In the genomic region with DNA sequence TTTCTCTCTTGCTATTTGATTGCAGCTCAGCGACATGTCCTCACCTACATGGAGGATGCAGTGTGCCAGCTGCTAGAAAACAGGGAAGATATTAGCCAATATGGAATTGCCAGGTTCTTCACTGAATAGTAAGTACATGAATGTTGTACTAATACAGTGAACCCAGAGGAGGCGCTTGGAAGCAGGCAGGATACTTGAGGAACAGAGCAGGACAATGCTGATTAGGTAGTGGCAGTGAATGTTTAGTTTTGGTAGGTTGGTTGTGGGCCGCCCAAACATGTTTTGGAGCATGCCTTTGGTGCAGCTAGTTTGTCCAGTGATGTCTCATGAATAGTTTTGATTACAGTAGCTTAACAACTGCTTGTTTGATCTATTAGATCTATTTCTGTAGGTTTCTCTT, we compare ENCODE assay signal across 1 cellular context.
TF ChIP-seq lines count a peak whose summit lies in the region.

No MANE protein-coding gene starts in this region.

TF ChIP-seq in H1, 55 proteins besides CTCF, POLR2A, EP300 and RAD21 (continued from another document):
- TF ChIP-seq USF2 (IDR thresholded peaks at IDR 0.05; ENCODE audit: low read length) (no peak), POU5F1 (IDR thresholded peaks at IDR 0.05; ENCODE audit: low read depth, low read length) (no peak), SP1 (IDR thresholded peaks at IDR 0.05; ENCODE audit: low read depth, low read length) (no peak), CREB1 (IDR thresholded peaks at IDR 0.05) (no peak), CTBP2 (IDR thresholded peaks at IDR 0.05; ENCODE audit: borderline replicate concordance, insufficient read depth, insufficient read length, low read length) (no peak), SRF (IDR thresholded peaks at IDR 0.05; ENCODE audit: low read depth, low read length) (no peak), CEBPB (IDR thresholded peaks at IDR 0.05; ENCODE audit: low read depth, low read length) (no peak)
